ENCODE assay signal across 12 cellular contexts in genomic region chr3:59469948-59470723, GRCh38.
DNase-seq lines count a peak whose midpoint lies in the region; ATAC-seq and TF ChIP-seq lines count a peak whose summit lies in the region.
"Had no signal": no experiment of that assay in that cellular context is flagged by ENCODE, and none has a peak within 500 bp of the region (broad histone marks: within the 10 kb centered on the region; RNA-seq: fewer than 3 reads in every experiment).

No MANE protein-coding gene starts in this region.

- peaks cover 35% of the 10 kb centered on the region for H3K36me3 Mint-ChIP-seq in activated T-helper 1 cell treated with anti-CD3 and anti-CD28 coated beads, Interleukin-12 subunit alpha, Interleukin-12 subunit beta, Interleukin-2, Interleukin-4 antibody, amounts not matched to agents 30 ng/mL and 10 ng/mL and 1 ng/mL, durations not matched to agents 14 hours and 24 hours and 36 hours (ENCODE audit: low read depth)

- H3K4me3 ChIP-seq in HEK293 (ENCODE audit: low read depth, low read length) = no peak overlapping the region
- H3K4me3 ChIP-seq: dorsolateral prefrontal cortex, K562 had no signal

- DNase-seq in EL (peak; percentile 12), foreskin keratinocyte (peak; percentile 66 to 80), NCI-H446 (lab: John Stamatoyannopoulos, UW) (no peak), NCI-H526 (lab: John Stamatoyannopoulos, UW) (no peak)
- no peak for DNase-seq in activated T-helper 1 cell treated with anti-CD3 and anti-CD28 coated beads, Interleukin-12 subunit alpha, Interleukin-12 subunit beta, Interleukin-2, Interleukin-4 antibody, amounts not matched to agents 30 ng/mL and 10 ng/mL and 1 ng/mL, durations not matched to agents 14 hours and 24 hours and 36 hours (ENCODE audit: low spot score)
- DNase-seq: dorsolateral prefrontal cortex, HFFc6, NCI-H2081 treated with DMSO at 0.1 percent for 48 hours had no signal

- H3K36me3 ChIP-seq in HEK293 (ENCODE audit: control insufficient read depth in 2 of 2, insufficient read depth in 1 of 2, low read length in 2 of 2) = no peaks in the 10 kb centered on the region

- no peak overlapping the region for H3K27ac ChIP-seq in HEK293 (ENCODE audit: extremely low read depth, low read depth, low read length)
- H3K27ac ChIP-seq in foreskin keratinocyte = peak overlapping the region; percentile 61
- H3K27ac ChIP-seq: dorsolateral prefrontal cortex had no signal

- no peaks in the 10 kb centered on the region for H3K4me1 ChIP-seq in HEK293 (ENCODE audit: control insufficient read depth, insufficient read depth, low read length)
- no peaks in the 10 kb centered on the region for H3K4me1 ChIP-seq in foreskin keratinocyte

- peak; percentile 82 for ATAC-seq in foreskin keratinocyte
- no peak for ATAC-seq in HG03159 (IDR thresholded peaks at IDR 0.05; ENCODE audit: unreplicated experiment)
- ATAC-seq: K562 had no signal

- peaks cover 38% of the 10 kb centered on the region for H3K4me1 Mint-ChIP-seq in activated T-helper 1 cell treated with anti-CD3 and anti-CD28 coated beads, Interleukin-12 subunit alpha, Interleukin-12 subunit beta, Interleukin-2, Interleukin-4 antibody, amounts not matched to agents 30 ng/mL and 10 ng/mL and 1 ng/mL, durations not matched to agents 14 hours and 24 hours and 36 hours (ENCODE audit: low read depth)

- H3K4me3 Mint-ChIP-seq in activated T-helper 1 cell treated with anti-CD3 and anti-CD28 coated beads, Interleukin-12 subunit alpha, Interleukin-12 subunit beta, Interleukin-2, Interleukin-4 antibody, amounts not matched to agents 30 ng/mL and 10 ng/mL and 1 ng/mL, durations not matched to agents 14 hours and 24 hours and 36 hours = no peak overlapping the region
- H3K4me3 Mint-ChIP-seq: activated naive CD8-positive, alpha-beta T cell; HFFc6 had no signal

- intact Hi-C loops in activated T-helper 1 cell treated with anti-CD3 and anti-CD28 coated beads, Interleukin-12 subunit alpha, Interleukin-12 subunit beta, Interleukin-2, Interleukin-4 antibody, amounts not matched to agents 30 ng/mL and 10 ng/mL and 1 ng/mL, durations not matched to agents 14 hours and 24 hours and 36 hours (cut with micrococcal nuclease) = loop anchor here (1.0 kb wide), 3 partner anchors 10 to 19 kb away; no protein-coding TSS in a partner anchor

- H3K9me3 Mint-ChIP-seq in activated T-helper 1 cell treated with anti-CD3 and anti-CD28 coated beads, Interleukin-12 subunit alpha, Interleukin-12 subunit beta, Interleukin-2, Interleukin-4 antibody, amounts not matched to agents 30 ng/mL and 10 ng/mL and 1 ng/mL, durations not matched to agents 14 hours and 24 hours and 36 hours = peaks cover 28% of the 10 kb centered on the region

- POLR2A ChIA-PET in HEK293 (lab: Yijun Ruan, JAX) = no interaction called here

- CTCF ChIA-PET in HEK293 (lab: Yijun Ruan, JAX) = no interaction called here

- peak overlapping the region; percentile 64 for H3K27ac Mint-ChIP-seq in activated T-helper 1 cell treated with anti-CD3 and anti-CD28 coated beads, Interleukin-12 subunit alpha, Interleukin-12 subunit beta, Interleukin-2, Interleukin-4 antibody, amounts not matched to agents 30 ng/mL and 10 ng/mL and 1 ng/mL, durations not matched to agents 14 hours and 24 hours and 36 hours
- H3K27ac Mint-ChIP-seq: activated naive CD8-positive, alpha-beta T cell; HFFc6 had no signal

- TF ChIP-seq CTCF in HEK293 (tag by site-specific recombination; IDR thresholded peaks at IDR 0.05) (no peak), foreskin keratinocyte (conservative IDR thresholded peaks at IDR 0.05) (no peak)

- no peaks in the 10 kb centered on the region for H3K9me3 ChIP-seq in HEK293 (ENCODE audit: control insufficient read depth, insufficient read depth, low read depth, low read length)

- H3K27me3 Mint-ChIP-seq in activated T-helper 1 cell treated with anti-CD3 and anti-CD28 coated beads, Interleukin-12 subunit alpha, Interleukin-12 subunit beta, Interleukin-2, Interleukin-4 antibody, amounts not matched to agents 30 ng/mL and 10 ng/mL and 1 ng/mL, durations not matched to agents 14 hours and 24 hours and 36 hours (ENCODE audit: insufficient read depth) = no peaks in the 10 kb centered on the region
- H3K27me3 Mint-ChIP-seq: activated naive CD8-positive, alpha-beta T cell had no signal

- H3K27me3 ChIP-seq in foreskin keratinocyte = no peaks in the 10 kb centered on the region
- H3K27me3 ChIP-seq: dorsolateral prefrontal cortex had no signal

TF ChIP-seq in HEK293, 187 proteins besides CTCF, POLR2A, EP300 and RAD21:
- TF ChIP-seq ZBTB49 (tag by site-specific recombination; IDR thresholded peaks at IDR 0.05; ENCODE audit: low read depth) (no peak), SP7 (tag by site-specific recombination; IDR thresholded peaks at IDR 0.05) (no peak), ZNF776 (tag by site-specific recombination; IDR thresholded peaks at IDR 0.05; ENCODE audit: borderline replicate concordance) (no peak), ZNF140 (tag by site-specific recombination; IDR thresholded peaks at IDR 0.05) (no peak), ZNF645 (tag by site-specific recombination; IDR thresholded peaks at IDR 0.05) (no peak), ZNF701 (tag by site-specific recombination; IDR thresholded peaks at IDR 0.05) (no peak), SETDB1 (IDR thresholded peaks at IDR 0.05; ENCODE audit: insufficient read length, low read length) (peak; percentile 52), ZNF658 (tag by site-specific recombination; IDR thresholded peaks at IDR 0.05) (no peak), ZNF184 (tag by site-specific recombination; IDR thresholded peaks at IDR 0.05) (no peak)

Comparison
In these comparisons a context has a peak if more than half of its experiments do, and no peak if none do; other contexts are left out.
1. DNase-seq: peak in EL (single experiment) and foreskin keratinocyte (2 of 2); none in activated T-helper 1 cell treated with anti-CD3 and anti-CD28 coated beads, Interleukin-12 subunit alpha, Interleukin-12 subunit beta, Interleukin-2, Interleukin-4 antibody, amounts not matched to agents 30 ng/mL and 10 ng/mL and 1 ng/mL, durations not matched to agents 14 hours and 24 hours and 36 hours (single experiment), NCI-H446 (0 of 2) and NCI-H526 (0 of 2).